18 cellular contexts compared by ENCODE assay signal in genomic region chr17:42878924-42879595, GRCh38. TPM values are rescaled to one million over a fixed set of nuclear protein-coding genes. Genes with fewer than 3 reads are reported as not detected.
DNase-seq lines count a peak whose midpoint lies in the region; ATAC-seq, FAIRE-seq and TF ChIP-seq lines count a peak whose summit lies in the region.
"Had no signal": no experiment of that assay in that cellular context is flagged by ENCODE, and none has a peak within 500 bp of the region (broad histone marks: within the 10 kb centered on the region; RNA-seq: fewer than 3 reads in every experiment).

No MANE protein-coding gene starts in this region.

- H3K4me1 ChIP-seq in HEK293 (ENCODE audit: control insufficient read depth, insufficient read depth, low read length) (no peaks in the 10 kb centered on the region), kidney (ENCODE audit: control insufficient read depth in 1 of 2, insufficient read depth in 1 of 2, low read depth in 1 of 2, low read length in 2 of 2) (peaks cover 9 to 13% of the 10 kb centered on the region in 2 donors), subcutaneous abdominal adipose tissue (ENCODE audit: control insufficient read depth in 5 of 5, insufficient read depth in 5 of 5, low read length in 5 of 5) (peaks cover 0 to 16% (median 5%) of the 10 kb centered on the region in 5 donors)
- H3K4me1 ChIP-seq: HAP-1 had no signal

- ATAC-seq in GM18517 (IDR thresholded peaks at IDR 0.05; ENCODE audit: unreplicated experiment) = no peak
- ATAC-seq in HG02840 (IDR thresholded peaks at IDR 0.05; ENCODE audit: low FRiP score, unreplicated experiment) = no peak
- ATAC-seq: GM12878 had no signal

- DNase-seq in kidney = peak; percentile 49
- DNase-seq: Calu3; CD4-positive, CD25-positive, alpha-beta regulatory T cell; DMS 273 treated with DMSO at 0.1 percent for 48 hours; KG1 had no signal

- no peaks in the 10 kb centered on the region for H3K27me3 ChIP-seq in subcutaneous abdominal adipose tissue (ENCODE audit: control insufficient read depth in 5 of 5, insufficient read depth in 4 of 5, low read length in 5 of 5)
- H3K27me3 ChIP-seq: BLaER1 treated with 17β-estradiol and CSF1 and Interleukin-3, amounts not matched to agents 10 nM and 100 nM had no signal

- intact Hi-C loops in kidney (cut with DNase I) = no loop called here

- H3K9me3 ChIP-seq in HEK293 (ENCODE audit: control insufficient read depth, insufficient read depth, low read depth, low read length) = no peaks in the 10 kb centered on the region
- H3K9me3 ChIP-seq in kidney (ENCODE audit: control insufficient read depth in 1 of 2, low read length in 2 of 2) = no peaks in the 10 kb centered on the region
- H3K9me3 ChIP-seq in subcutaneous abdominal adipose tissue (ENCODE audit: control insufficient read depth in 5 of 5, low read length in 5 of 5) = no peaks in the 10 kb centered on the region
- H3K9me3 ChIP-seq: BLaER1 treated with 17β-estradiol and CSF1 and Interleukin-3, amounts not matched to agents 10 nM and 100 nM; HAP-1 had no signal

- H3K27ac ChIP-seq in HEK293 (ENCODE audit: extremely low read depth, low read depth, low read length) (no peak overlapping the region), kidney (ENCODE audit: low read depth in 2 of 2, low read length in 2 of 2) (peak overlapping the region; percentile 56 to 90), subcutaneous abdominal adipose tissue (ENCODE audit: low read depth, low read length) (peak overlapping the region; percentile 37)
- H3K27ac ChIP-seq: BLaER1 treated with 17β-estradiol and CSF1 and Interleukin-3, amounts not matched to agents 10 nM and 100 nM had no signal

- H3K4me3 ChIP-seq in HEK293 (ENCODE audit: low read depth, low read length) (no peak overlapping the region), kidney (ENCODE audit: low read length in 2 of 2) (no peak overlapping the region), subcutaneous abdominal adipose tissue (ENCODE audit: low read depth in 1 of 5, low read length in 5 of 5) (no peak overlapping the region)
- H3K4me3 ChIP-seq: BLaER1 treated with 17β-estradiol and CSF1 and Interleukin-3, amounts not matched to agents 10 nM and 100 nM; GM12878; HAP-1 had no signal

- H3K9ac ChIP-seq in kidney (ENCODE audit: low read length in 2 of 2) (peak overlapping the region in 1 of 2 donors; percentile 51), subcutaneous abdominal adipose tissue (ENCODE audit: low read length in 5 of 5) (peak overlapping the region in 1 of 5 donors; percentile 35)
- H3K9ac ChIP-seq: BLaER1 treated with 17β-estradiol and CSF1 and Interleukin-3, amounts not matched to agents 10 nM and 100 nM had no signal

- no peaks in the 10 kb centered on the region for H3K36me3 ChIP-seq in HEK293 (ENCODE audit: control insufficient read depth in 2 of 2, insufficient read depth in 1 of 2, low read length in 2 of 2)
- no peaks in the 10 kb centered on the region for H3K36me3 ChIP-seq in kidney (ENCODE audit: control insufficient read depth in 1 of 2, insufficient read depth in 2 of 2, low read length in 2 of 2)
- H3K36me3 ChIP-seq in subcutaneous abdominal adipose tissue (ENCODE audit: control insufficient read depth in 5 of 5, insufficient read depth in 5 of 5, low read length in 5 of 5) = peaks cover 0 to 13% (median 6%) of the 10 kb centered on the region in 5 donors
- H3K36me3 ChIP-seq: BLaER1 treated with 17β-estradiol and CSF1 and Interleukin-3, amounts not matched to agents 10 nM and 100 nM; HAP-1 had no signal

- no peak for FAIRE-seq in kidney (lab: Jason Lieb, UNC)
- FAIRE-seq: GM12878, GM18507 had no signal

- POLR2A ChIA-PET in HEK293 (lab: Yijun Ruan, JAX) = no interaction called here

- TF ChIP-seq CTCF in HEK293 (tag by site-specific recombination; IDR thresholded peaks at IDR 0.05) (no peak), kidney (IDR thresholded peaks at IDR 0.05; ENCODE audit: borderline replicate concordance, extremely low read depth, insufficient read depth) (no peak)

- CTCF ChIA-PET in HEK293 (lab: Yijun Ruan, JAX) = interaction anchor here (0.6 to 2.0 kb wide), 6 partner anchors 22 to 301 kb away, joined by 3 to 6 read pairs (median 4); partner anchors contain the start of genes PLEKHH3 and PSMC3IP

TF ChIP-seq in HEK293, 187 proteins besides CTCF, POLR2A, EP300 and RAD21:
- TF ChIP-seq ZNF280D (tag by site-specific recombination; IDR thresholded peaks at IDR 0.05) (no peak), SCRT2 (tag by site-specific recombination; IDR thresholded peaks at IDR 0.05) (peak; percentile 29; the same call in 1 of the 2 replicates), ZNF266 (tag by site-specific recombination; IDR thresholded peaks at IDR 0.05; ENCODE audit: low read depth) (no peak), ZNF302 (tag by site-specific recombination; IDR thresholded peaks at IDR 0.05; ENCODE audit: low read depth) (no peak), ZNF626 (tag by site-specific recombination; IDR thresholded peaks at IDR 0.05) (no peak), ZNF785 (tag by site-specific recombination; IDR thresholded peaks at IDR 0.05) (no peak), PRDM1 (tag by site-specific recombination; IDR thresholded peaks at IDR 0.05) (no peak)

RNA-seq across cellular contexts. Expression of gene G6PC1, which starts 21.5 kb away (rescaled TPM):
- total RNA-seq in kidney = 0.16 TPM
- polyA plus RNA-seq in kidney (ENCODE audit: insufficient read depth, low read depth, low replicate concordance) = 10.5 TPM
- total RNA-seq: A673; Calu3; CD4-positive, CD25-positive, alpha-beta regulatory T cell; Daoy; GM12878; HFFc6; IMR-90; LHCN-M2 had no signal
- polyA plus RNA-seq: CD4-positive, CD25-positive, alpha-beta regulatory T cell; GM12878; IMR-90 had no signal

RNA-seq across cellular contexts. Expression of gene AOC3, which starts 28.1 kb away (rescaled TPM):
- 40.6 TPM for total RNA-seq in kidney
- 15.1 TPM for polyA plus RNA-seq in kidney (ENCODE audit: insufficient read depth, low read depth, low replicate concordance)
- total RNA-seq: IMR-90 had no signal
- polyA plus RNA-seq: CD4-positive, CD25-positive, alpha-beta regulatory T cell had no signal

RNA-seq across cellular contexts. Expression of gene AOC2, which starts 34.7 kb away (rescaled TPM):
- 1.2 TPM for total RNA-seq in kidney
- 0.58 TPM for polyA plus RNA-seq in kidney (ENCODE audit: insufficient read depth, low read depth, low replicate concordance)

RNA-seq across cellular contexts. Expression of gene PSME3, which starts 45.9 kb away (rescaled TPM):
- total RNA-seq in kidney = 115 TPM
- polyA plus RNA-seq in kidney (ENCODE audit: insufficient read depth, low read depth, low replicate concordance) = 60.3 TPM

RNA-seq across cellular contexts. Expression of gene BECN1, which starts 55.0 kb away (rescaled TPM):
- total RNA-seq in kidney = 95.1 TPM
- polyA plus RNA-seq in kidney (ENCODE audit: insufficient read depth, low read depth, low replicate concordance) = 65.9 TPM
